Comparison of ENCODE assay signal across 28 cellular contexts in genomic region chr10:114851336-114851735, GRCh38.
"Had no signal": no experiment of that assay in that cellular context is flagged by ENCODE, and none has a peak within 500 bp of the region (broad histone marks: within the 10 kb centered on the region; RNA-seq: fewer than 3 reads in every experiment).

No MANE protein-coding gene starts in this region.

- H3K79me2 ChIP-seq: parathyroid adenoma had no signal

- H3K4me3 ChIP-seq: neural progenitor cell, ovary, prostate gland, skin epidermis, stomach, thoracic aorta, thyroid gland, tibial nerve, upper lobe of left lung, vagina had no signal

- H3K9me3 ChIP-seq: ovary, prostate gland, stomach, thoracic aorta, thyroid gland, tibial nerve, upper lobe of left lung, vagina had no signal

- ATAC-seq: naive thymus-derived CD4-positive, alpha-beta T cell; natural killer cell; right cardiac atrium; sciatic nerve; stimulated activated effector memory CD8-positive, alpha-beta T cell treated with anti-CD3 and anti-CD28 coated beads, Interleukin-12 subunit alpha, Interleukin-12 subunit beta, amount 100 ng/mL, for 72 hours; stimulated activated naive B cell treated with anti-CD40 and anti-IgM and Interleukin-4, amounts not matched to agents 10 μg/mL and 1 μg/mL and 100 μg/mL, for 72 hours had no signal

- H3K4me2 ChIP-seq: neural progenitor cell had no signal

- H3K9ac ChIP-seq: neural progenitor cell, parathyroid adenoma had no signal

- H3K9me3 Mint-ChIP-seq: naive thymus-derived CD4-positive, alpha-beta T cell; natural killer cell; nephron; neural progenitor cell; stimulated activated effector memory CD8-positive, alpha-beta T cell treated with anti-CD3 and anti-CD28 coated beads, Interleukin-12 subunit alpha, Interleukin-12 subunit beta, amount 100 ng/mL, for 72 hours; stimulated activated naive CD8-positive, alpha-beta T cell treated with anti-CD3 and anti-CD28 coated beads, Interleukin-15, Interleukin-2, amounts not matched to agents 100 ng/mL and 50 ng/mL, for 24 hours had no signal

- DNase-seq: naive thymus-derived CD4-positive, alpha-beta T cell; natural killer cell; occipital lobe; ovary; posterior cingulate gyrus; retina; right cardiac atrium; stimulated activated CD4-positive, alpha-beta T cell treated with anti-CD3 and anti-CD28 coated beads, Interleukin-15, amount 100 ng/mL, for 24 hours; stimulated activated CD4-positive, alpha-beta T cell treated with anti-CD3 and anti-CD28 coated beads, Interleukin-2, amount 100 ng/mL, for 24 hours; stimulated activated CD4-positive, alpha-beta T cell treated with anti-CD3 and anti-CD28 coated beads, Interleukin-2, amount 100 ng/mL, for 48 hours; stimulated activated CD4-positive, alpha-beta T cell treated with anti-CD3 and anti-CD28 coated beads, Interleukin-4, amount 100 ng/mL, for 24 hours; stimulated activated naive B cell treated with anti-CD40 and anti-IgM and Interleukin-4, amounts not matched to agents 10 μg/mL and 1 μg/mL and 100 μg/mL, for 72 hours; stimulated activated naive CD4-positive, alpha-beta T cell treated with Interleukin-2 at 50 U/mL for 16 hours; stomach; thyroid gland; trophoblast cell; upper lobe of left lung had no signal

- H3K4me3 Mint-ChIP-seq: naive thymus-derived CD4-positive, alpha-beta T cell; natural killer cell; nephron; neural progenitor cell; stimulated activated effector memory CD8-positive, alpha-beta T cell treated with anti-CD3 and anti-CD28 coated beads, Interleukin-12 subunit alpha, Interleukin-12 subunit beta, amount 100 ng/mL, for 72 hours; stimulated activated naive B cell treated with anti-CD40 and anti-IgM and Interleukin-4, amounts not matched to agents 10 μg/mL and 1 μg/mL and 100 μg/mL, for 72 hours; stimulated activated naive CD8-positive, alpha-beta T cell treated with anti-CD3 and anti-CD28 coated beads, Interleukin-15, Interleukin-2, amounts not matched to agents 100 ng/mL and 50 ng/mL, for 24 hours had no signal

- H2AFZ ChIP-seq: neural progenitor cell, parathyroid adenoma had no signal

- H3K4me1 Mint-ChIP-seq: natural killer cell, nephron, neural progenitor cell had no signal

- H3K4me1 ChIP-seq: neural progenitor cell, parathyroid adenoma, prostate gland, thyroid gland, tibial nerve, upper lobe of left lung, vagina had no signal

- H3K27me3 ChIP-seq: neural progenitor cell, ovary, stomach, thyroid gland, tibial nerve, upper lobe of left lung, vagina had no signal

- H3K27ac Mint-ChIP-seq: natural killer cell; nephron; neural progenitor cell; stimulated activated effector memory CD8-positive, alpha-beta T cell treated with anti-CD3 and anti-CD28 coated beads, Interleukin-12 subunit alpha, Interleukin-12 subunit beta, amount 100 ng/mL, for 72 hours; stimulated activated naive B cell treated with anti-CD40 and anti-IgM and Interleukin-4, amounts not matched to agents 10 μg/mL and 1 μg/mL and 100 μg/mL, for 72 hours; stimulated activated naive CD8-positive, alpha-beta T cell treated with anti-CD3 and anti-CD28 coated beads, Interleukin-15, Interleukin-2, amounts not matched to agents 100 ng/mL and 50 ng/mL, for 24 hours had no signal

- H3K27me3 Mint-ChIP-seq: naive thymus-derived CD4-positive, alpha-beta T cell; stimulated activated naive B cell treated with anti-CD40 and anti-IgM and Interleukin-4, amounts not matched to agents 10 μg/mL and 1 μg/mL and 100 μg/mL, for 72 hours; stimulated activated naive CD8-positive, alpha-beta T cell treated with anti-CD3 and anti-CD28 coated beads, Interleukin-15, Interleukin-2, amounts not matched to agents 100 ng/mL and 50 ng/mL, for 24 hours had no signal

- H3K36me3 ChIP-seq: ovary, prostate gland had no signal
